15 cellular contexts compared by ENCODE assay signal in genomic region chr11:100910808-100911207, GRCh38.
DNase-seq lines count a peak whose midpoint lies in the region; ATAC-seq and TF ChIP-seq lines count a peak whose summit lies in the region.
"Had no signal": no experiment of that assay in that cellular context is flagged by ENCODE, and none has a peak within 500 bp of the region (broad histone marks: within the 10 kb centered on the region; RNA-seq: fewer than 3 reads in every experiment).

No MANE protein-coding gene starts in this region.

- no peak overlapping the region for H4K91ac ChIP-seq in mesenchymal stem cell (ENCODE audit: low read length)

- H3K4me1 ChIP-seq in BLaER1 = peaks cover 30% of the 10 kb centered on the region
- no peaks in the 10 kb centered on the region for H3K4me1 ChIP-seq in mesenchymal stem cell (ENCODE audit: control insufficient read depth, insufficient read depth, low read depth, low read length)
- no peaks in the 10 kb centered on the region for H3K4me1 ChIP-seq in right lobe of liver
- H3K4me1 ChIP-seq in transverse colon = no peaks in the 10 kb centered on the region
- H3K4me1 ChIP-seq: heart right ventricle, upper lobe of left lung had no signal

- H3K79me1 ChIP-seq in mesenchymal stem cell (replicated peaks; ENCODE audit: low read length, poor library complexity, severe bottlenecking) = peaks cover 17% of the 10 kb centered on the region

- in situ Hi-C loops in KBM-7 (cut with MboI; ENCODE audit: low pct_unique_long_range_greater_than_20kb, low sequenced_read_pairs) (no loop called here), transverse colon (cut with MboI; ENCODE audit: low pct_ligation_motif_present in 1 of 4, low pct_unique_long_range_greater_than_20kb in 1 of 4, low sequenced_read_pairs in 3 of 4) (no loop called here)

- H2AFZ ChIP-seq in mesenchymal stem cell (ENCODE audit: low read depth, low read length) = no peak overlapping the region

- H3K14ac ChIP-seq in mesenchymal stem cell (ENCODE audit: low read length in 2 of 2) = no peak overlapping the region

- no peak overlapping the region for H2BK12ac ChIP-seq in mesenchymal stem cell (ENCODE audit: low read length in 2 of 2)

- ATAC-seq in GM19025 (IDR thresholded peaks at IDR 0.05; ENCODE audit: low read depth, unreplicated experiment) (peak; percentile 63), HG02610 (IDR thresholded peaks at IDR 0.05; ENCODE audit: unreplicated experiment) (peak; percentile 94), HG03378 (IDR thresholded peaks at IDR 0.05; ENCODE audit: unreplicated experiment) (peak; percentile 96), right lobe of liver (no peak)
- ATAC-seq: HepG2 had no signal

- TF ChIP-seq POLR2A in right lobe of liver (IDR thresholded peaks at IDR 0.05) (no peak), transverse colon (IDR thresholded peaks at IDR 0.05) (no peak)

- no peak for TF ChIP-seq EP300 in transverse colon (IDR thresholded peaks at IDR 0.05; ENCODE audit: low read depth)

- H3K27me3 ChIP-seq in BLaER1 (no peaks in the 10 kb centered on the region), mesenchymal stem cell (ENCODE audit: control insufficient read depth in 1 of 2, insufficient read depth in 1 of 2, low read length in 2 of 2) (no peaks in the 10 kb centered on the region), right lobe of liver (no peaks in the 10 kb centered on the region), transverse colon (no peaks in the 10 kb centered on the region)
- H3K27me3 ChIP-seq: heart right ventricle, upper lobe of left lung had no signal

- H2BK120ac ChIP-seq in mesenchymal stem cell (ENCODE audit: low read depth, low read length) = no peak overlapping the region

- no peak overlapping the region for H3K18ac ChIP-seq in mesenchymal stem cell (ENCODE audit: low read depth in 1 of 2, low read length in 2 of 2)

- no peak overlapping the region for H3K23ac ChIP-seq in mesenchymal stem cell (ENCODE audit: low read length in 2 of 2)

- intact Hi-C loops in right lobe of liver (cut with DNase I) (no loop called here), transverse colon (cut with DNase I; ENCODE audit: low total_unique reads) (no loop called here)

- H3K9ac ChIP-seq in BLaER1 (no peak overlapping the region), mesenchymal stem cell (ENCODE audit: low read length) (no peak overlapping the region)

- no peak overlapping the region for H3K4ac ChIP-seq in mesenchymal stem cell (ENCODE audit: low read depth in 1 of 2, low read length in 2 of 2)

- H2BK5ac ChIP-seq in mesenchymal stem cell (ENCODE audit: low read depth, low read length, poor library complexity, severe bottlenecking) = no peak overlapping the region

- H3K27ac ChIP-seq in BLaER1 = peak overlapping the region; percentile 33; the same call in 1 of the 2 replicates
- no peak overlapping the region for H3K27ac ChIP-seq in mesenchymal stem cell (ENCODE audit: low read length, poor library complexity, severe bottlenecking)
- no peak overlapping the region for H3K27ac ChIP-seq in right lobe of liver
- H3K27ac ChIP-seq in transverse colon = no peak overlapping the region
- H3K27ac ChIP-seq: heart right ventricle, upper lobe of left lung had no signal

- TF ChIP-seq CTCF in right lobe of liver (IDR thresholded peaks at IDR 0.05) = no peak
- TF ChIP-seq CTCF in transverse colon (IDR thresholded peaks at IDR 0.05) = no peak

- no peak overlapping the region for H3K4me3 ChIP-seq in BLaER1
- no peak overlapping the region for H3K4me3 ChIP-seq in mesenchymal stem cell (ENCODE audit: insufficient read depth in 1 of 2, low read depth in 1 of 2, low read length in 2 of 2)
- no peak overlapping the region for H3K4me3 ChIP-seq in right lobe of liver
- no peak overlapping the region for H3K4me3 ChIP-seq in transverse colon
- H3K4me3 ChIP-seq: heart right ventricle, upper lobe of left lung had no signal

- H3K4me2 ChIP-seq in BLaER1 (peak overlapping the region; percentile 60), mesenchymal stem cell (ENCODE audit: low read length, poor library complexity, severe bottlenecking) (no peak overlapping the region)

- peaks cover 4% of the 10 kb centered on the region; the same call in 1 of the 2 replicates for H3K36me3 ChIP-seq in BLaER1
- H3K36me3 ChIP-seq in mesenchymal stem cell (ENCODE audit: control insufficient read depth in 1 of 2, insufficient read depth in 2 of 2, low read depth in 1 of 2, low read length in 2 of 2) = no peaks in the 10 kb centered on the region
- H3K36me3 ChIP-seq in right lobe of liver = no peaks in the 10 kb centered on the region
- no peaks in the 10 kb centered on the region for H3K36me3 ChIP-seq in transverse colon
- H3K36me3 ChIP-seq: upper lobe of left lung had no signal

- H2AK5ac ChIP-seq in mesenchymal stem cell (ENCODE audit: low read length, severe bottlenecking) = no peak overlapping the region

- H2BK15ac ChIP-seq in mesenchymal stem cell (ENCODE audit: low read depth, poor library complexity, severe bottlenecking) = no peak overlapping the region

- H4K8ac ChIP-seq in mesenchymal stem cell (ENCODE audit: low read length) = no peak overlapping the region

- no peak for DNase-seq in mesenchymal stem cell
- no peak for DNase-seq in KBM-7
- DNase-seq in right lobe of liver = no peak
- DNase-seq in transverse colon = no peak
- DNase-seq: activated CD4-positive, alpha-beta T cell treated with anti-CD3 and anti-CD28 coated beads, Interleukin-2, amount 10 ng/mL, durations not matched to agents 24 days and 14 days; effector CD8-positive, alpha-beta T cell; heart right ventricle; mammary epithelial cell; SHP77; upper lobe of left lung had no signal

- no peaks in the 10 kb centered on the region for H4K20me1 ChIP-seq in BLaER1

- WGBS in mesenchymal stem cell = 92% methylated on average over 1 of the region's 1 CpG
- 62% methylated on average over 1 of the region's 1 CpG for WGBS in right lobe of liver (ENCODE audit: insufficient coverage, low coverage, low lambda C conversion rate, missing lambda C conversion rate)
- 71 to 88% methylated on average over 1 of the region's 1 CpG for WGBS in transverse colon (ENCODE audit: low coverage in 1 of 2), 2 donors

- H3K9me3 ChIP-seq in BLaER1 = no peaks in the 10 kb centered on the region
- H3K9me3 ChIP-seq in mesenchymal stem cell (ENCODE audit: control insufficient read depth, low read length) = no peaks in the 10 kb centered on the region
- no peaks in the 10 kb centered on the region for H3K9me3 ChIP-seq in right lobe of liver
- H3K9me3 ChIP-seq in transverse colon = no peaks in the 10 kb centered on the region
- H3K9me3 ChIP-seq: heart right ventricle, upper lobe of left lung had no signal

Comparison
In these comparisons a context has a peak if more than half of its experiments do, and no peak if none do; other contexts are left out.
1. ATAC-seq: peak in GM19025 (single experiment), HG02610 (single experiment) and HG03378 (single experiment); none in right lobe of liver (0 of 4).